1 cellular context compared by ENCODE assay signal in the genomic region with DNA sequence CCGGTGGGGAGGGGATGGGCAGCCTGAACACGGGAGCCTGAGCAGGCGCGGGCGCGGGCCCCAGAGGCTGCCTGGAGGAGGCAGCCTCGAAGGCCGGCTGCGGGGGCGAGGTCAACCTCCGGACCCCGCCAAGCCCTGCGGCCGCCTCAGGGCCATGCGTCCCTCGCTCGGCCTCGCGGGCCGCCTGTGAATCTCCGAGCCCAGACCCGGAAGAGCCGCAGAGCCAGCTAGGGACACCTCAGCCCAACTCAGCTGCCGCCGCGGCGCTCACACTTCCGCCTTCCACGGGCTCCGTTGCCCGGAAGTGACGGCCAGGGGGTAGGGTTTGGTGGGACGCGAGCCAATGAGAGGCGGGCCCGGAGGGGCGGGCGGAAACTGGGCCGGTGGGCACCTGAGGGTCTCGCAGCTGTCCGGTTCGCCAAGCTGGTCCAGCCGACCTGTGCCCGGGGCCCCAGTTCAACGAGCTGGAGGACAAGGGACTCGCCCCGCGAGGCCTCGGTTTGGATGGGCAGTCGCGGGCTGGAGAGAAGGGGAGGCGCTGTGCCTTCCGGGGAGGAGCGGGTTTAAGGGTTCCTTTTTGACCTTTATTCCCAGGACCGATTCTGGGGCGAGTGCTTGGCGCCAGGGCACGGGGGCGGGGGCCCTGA.
TF ChIP-seq lines count a peak whose summit lies in the region.

A gene (minus strand): TSS at position 277 of the 647 bp plus-strand sequence. CDS start 386 bp downstream, outside the sequence.

TF ChIP-seq in GM23338, 12 proteins besides CTCF, POLR2A, EP300 and RAD21 (continued from another document):
- TF ChIP-seq, protein P1, sequence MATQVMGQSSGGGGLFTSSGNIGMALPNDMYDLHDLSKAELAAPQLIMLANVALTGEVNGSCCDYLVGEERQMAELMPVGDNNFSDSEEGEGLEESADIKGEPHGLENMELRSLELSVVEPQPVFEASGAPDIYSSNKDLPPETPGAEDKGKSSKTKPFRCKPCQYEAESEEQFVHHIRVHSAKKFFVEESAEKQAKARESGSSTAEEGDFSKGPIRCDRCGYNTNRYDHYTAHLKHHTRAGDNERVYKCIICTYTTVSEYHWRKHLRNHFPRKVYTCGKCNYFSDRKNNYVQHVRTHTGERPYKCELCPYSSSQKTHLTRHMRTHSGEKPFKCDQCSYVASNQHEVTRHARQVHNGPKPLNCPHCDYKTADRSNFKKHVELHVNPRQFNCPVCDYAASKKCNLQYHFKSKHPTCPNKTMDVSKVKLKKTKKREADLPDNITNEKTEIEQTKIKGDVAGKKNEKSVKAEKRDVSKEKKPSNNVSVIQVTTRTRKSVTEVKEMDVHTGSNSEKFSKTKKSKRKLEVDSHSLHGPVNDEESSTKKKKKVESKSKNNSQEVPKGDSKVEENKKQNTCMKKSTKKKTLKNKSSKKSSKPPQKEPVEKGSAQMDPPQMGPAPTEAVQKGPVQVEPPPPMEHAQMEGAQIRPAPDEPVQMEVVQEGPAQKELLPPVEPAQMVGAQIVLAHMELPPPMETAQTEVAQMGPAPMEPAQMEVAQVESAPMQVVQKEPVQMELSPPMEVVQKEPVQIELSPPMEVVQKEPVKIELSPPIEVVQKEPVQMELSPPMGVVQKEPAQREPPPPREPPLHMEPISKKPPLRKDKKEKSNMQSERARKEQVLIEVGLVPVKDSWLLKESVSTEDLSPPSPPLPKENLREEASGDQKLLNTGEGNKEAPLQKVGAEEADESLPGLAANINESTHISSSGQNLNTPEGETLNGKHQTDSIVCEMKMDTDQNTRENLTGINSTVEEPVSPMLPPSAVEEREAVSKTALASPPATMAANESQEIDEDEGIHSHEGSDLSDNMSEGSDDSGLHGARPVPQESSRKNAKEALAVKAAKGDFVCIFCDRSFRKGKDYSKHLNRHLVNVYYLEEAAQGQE (IDR thresholded peaks at IDR 0.05; ENCODE audit: unreplicated experiment), result no peak
- TF ChIP-seq POLR2AphosphoS5 (IDR thresholded peaks at IDR 0.05; ENCODE audit: low read depth), result peak; percentile 79
- TF ChIP-seq CREB1 (CRISPR knock-in tag; IDR thresholded peaks at IDR 0.05; ENCODE audit: low read depth), result peak; percentile 80
- TF ChIP-seq ZNF114 (CRISPR knock-in tag; IDR thresholded peaks at IDR 0.05), result no peak
- TF ChIP-seq, protein P2, sequence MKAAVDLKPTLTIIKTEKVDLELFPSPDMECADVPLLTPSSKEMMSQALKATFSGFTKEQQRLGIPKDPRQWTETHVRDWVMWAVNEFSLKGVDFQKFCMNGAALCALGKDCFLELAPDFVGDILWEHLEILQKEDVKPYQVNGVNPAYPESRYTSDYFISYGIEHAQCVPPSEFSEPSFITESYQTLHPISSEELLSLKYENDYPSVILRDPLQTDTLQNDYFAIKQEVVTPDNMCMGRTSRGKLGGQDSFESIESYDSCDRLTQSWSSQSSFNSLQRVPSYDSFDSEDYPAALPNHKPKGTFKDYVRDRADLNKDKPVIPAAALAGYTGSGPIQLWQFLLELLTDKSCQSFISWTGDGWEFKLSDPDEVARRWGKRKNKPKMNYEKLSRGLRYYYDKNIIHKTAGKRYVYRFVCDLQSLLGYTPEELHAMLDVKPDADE (IDR thresholded peaks at IDR 0.05), result peak; percentile 33; the same call in 1 of the 2 replicates
- no peak for TF ChIP-seq JUNB (IDR thresholded peaks at IDR 0.05; ENCODE audit: unreplicated experiment)
- TF ChIP-seq STAT1 (IDR thresholded peaks at IDR 0.05; ENCODE audit: unreplicated experiment), result no peak
- TF ChIP-seq ZNF331 (CRISPR knock-in tag; IDR thresholded peaks at IDR 0.05; ENCODE audit: low read depth), result no peak
- TF ChIP-seq NANOG (IDR thresholded peaks at IDR 0.05; ENCODE audit: borderline replicate concordance), result no peak
- TF ChIP-seq, protein P3, sequence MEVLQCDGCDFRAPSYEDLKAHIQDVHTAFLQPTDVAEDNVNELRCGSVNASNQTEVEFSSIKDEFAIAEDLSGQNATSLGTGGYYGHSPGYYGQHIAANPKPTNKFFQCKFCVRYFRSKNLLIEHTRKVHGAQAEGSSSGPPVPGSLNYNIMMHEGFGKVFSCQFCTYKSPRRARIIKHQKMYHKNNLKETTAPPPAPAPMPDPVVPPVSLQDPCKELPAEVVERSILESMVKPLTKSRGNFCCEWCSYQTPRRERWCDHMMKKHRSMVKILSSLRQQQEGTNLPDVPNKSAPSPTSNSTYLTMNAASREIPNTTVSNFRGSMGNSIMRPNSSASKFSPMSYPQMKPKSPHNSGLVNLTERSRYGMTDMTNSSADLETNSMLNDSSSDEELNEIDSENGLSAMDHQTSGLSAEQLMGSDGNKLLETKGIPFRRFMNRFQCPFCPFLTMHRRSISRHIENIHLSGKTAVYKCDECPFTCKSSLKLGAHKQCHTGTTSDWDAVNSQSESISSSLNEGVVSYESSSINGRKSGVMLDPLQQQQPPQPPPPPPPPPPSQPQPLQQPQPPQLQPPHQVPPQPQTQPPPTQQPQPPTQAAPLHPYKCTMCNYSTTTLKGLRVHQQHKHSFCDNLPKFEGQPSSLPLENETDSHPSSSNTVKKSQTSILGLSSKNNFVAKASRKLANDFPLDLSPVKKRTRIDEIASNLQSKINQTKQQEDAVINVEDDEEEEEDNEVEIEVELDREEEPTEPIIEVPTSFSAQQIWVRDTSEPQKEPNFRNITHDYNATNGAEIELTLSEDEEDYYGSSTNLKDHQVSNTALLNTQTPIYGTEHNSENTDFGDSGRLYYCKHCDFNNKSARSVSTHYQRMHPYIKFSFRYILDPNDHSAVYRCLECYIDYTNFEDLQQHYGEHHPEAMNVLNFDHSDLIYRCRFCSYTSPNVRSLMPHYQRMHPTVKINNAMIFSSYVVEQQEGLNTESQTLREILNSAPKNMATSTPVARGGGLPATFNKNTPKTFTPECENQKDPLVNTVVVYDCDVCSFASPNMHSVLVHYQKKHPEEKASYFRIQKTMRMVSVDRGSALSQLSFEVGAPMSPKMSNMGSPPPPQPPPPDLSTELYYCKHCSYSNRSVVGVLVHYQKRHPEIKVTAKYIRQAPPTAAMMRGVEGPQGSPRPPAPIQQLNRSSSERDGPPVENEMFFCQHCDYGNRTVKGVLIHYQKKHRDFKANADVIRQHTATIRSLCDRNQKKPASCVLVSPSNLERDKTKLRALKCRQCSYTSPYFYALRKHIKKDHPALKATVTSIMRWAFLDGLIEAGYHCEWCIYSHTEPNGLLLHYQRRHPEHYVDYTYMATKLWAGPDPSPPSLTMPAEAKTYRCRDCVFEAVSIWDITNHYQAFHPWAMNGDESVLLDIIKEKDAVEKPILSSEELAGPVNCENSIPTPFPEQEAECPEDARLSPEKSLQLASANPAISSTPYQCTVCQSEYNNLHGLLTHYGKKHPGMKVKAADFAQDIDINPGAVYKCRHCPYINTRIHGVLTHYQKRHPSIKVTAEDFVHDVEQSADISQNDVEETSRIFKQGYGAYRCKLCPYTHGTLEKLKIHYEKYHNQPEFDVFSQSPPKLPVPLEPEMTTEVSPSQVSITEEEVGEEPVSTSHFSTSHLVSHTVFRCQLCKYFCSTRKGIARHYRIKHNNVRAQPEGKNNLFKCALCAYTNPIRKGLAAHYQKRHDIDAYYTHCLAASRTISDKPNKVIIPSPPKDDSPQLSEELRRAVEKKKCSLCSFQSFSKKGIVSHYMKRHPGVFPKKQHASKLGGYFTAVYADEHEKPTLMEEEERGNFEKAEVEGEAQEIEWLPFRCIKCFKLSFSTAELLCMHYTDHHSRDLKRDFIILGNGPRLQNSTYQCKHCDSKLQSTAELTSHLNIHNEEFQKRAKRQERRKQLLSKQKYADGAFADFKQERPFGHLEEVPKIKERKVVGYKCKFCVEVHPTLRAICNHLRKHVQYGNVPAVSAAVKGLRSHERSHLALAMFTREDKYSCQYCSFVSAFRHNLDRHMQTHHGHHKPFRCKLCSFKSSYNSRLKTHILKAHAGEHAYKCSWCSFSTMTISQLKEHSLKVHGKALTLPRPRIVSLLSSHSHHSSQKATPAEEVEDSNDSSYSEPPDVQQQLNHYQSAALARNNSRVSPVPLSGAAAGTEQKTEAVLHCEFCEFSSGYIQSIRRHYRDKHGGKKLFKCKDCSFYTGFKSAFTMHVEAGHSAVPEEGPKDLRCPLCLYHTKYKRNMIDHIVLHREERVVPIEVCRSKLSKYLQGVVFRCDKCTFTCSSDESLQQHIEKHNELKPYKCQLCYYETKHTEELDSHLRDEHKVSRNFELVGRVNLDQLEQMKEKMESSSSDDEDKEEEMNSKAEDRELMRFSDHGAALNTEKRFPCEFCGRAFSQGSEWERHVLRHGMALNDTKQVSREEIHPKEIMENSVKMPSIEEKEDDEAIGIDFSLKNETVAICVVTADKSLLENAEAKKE (CRISPR knock-in tag; IDR thresholded peaks at IDR 0.05), result no peak
